Comparison of ENCODE assay signal across 11 cellular contexts in the genomic region with DNA sequence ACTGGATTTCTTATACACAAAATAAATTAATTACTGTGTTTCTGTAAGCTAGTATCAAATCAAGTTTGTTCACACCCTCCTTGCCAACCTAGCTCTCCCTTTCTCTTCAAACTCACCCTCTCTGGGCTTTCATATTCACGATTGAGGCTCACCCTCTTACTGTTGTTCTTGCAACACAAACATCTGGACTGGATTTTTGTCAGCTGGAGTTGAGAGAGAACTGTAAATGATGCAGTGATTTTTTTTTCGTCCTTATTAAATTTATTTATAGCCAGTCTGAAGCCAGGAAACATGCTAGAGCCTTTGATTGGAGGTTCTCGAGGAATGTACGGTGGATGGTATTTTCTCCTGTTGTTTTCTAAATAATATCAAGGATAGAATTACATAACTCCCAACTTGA.
DNase-seq lines count a peak whose midpoint lies in the region; ATAC-seq and TF ChIP-seq lines count a peak whose summit lies in the region.
"Had no signal": no experiment of that assay in that cellular context is flagged by ENCODE, and none has a peak within 500 bp of the region (broad histone marks: within the 10 kb centered on the region; RNA-seq: fewer than 3 reads in every experiment).

No MANE protein-coding gene starts in this region.

- peaks cover 5% of the 10 kb centered on the region for H3K4me1 Mint-ChIP-seq in activated CD4-positive, alpha-beta memory T cell treated with anti-CD3 and anti-CD28 coated beads, Interleukin-2, amount 10 ng/mL, durations not matched to agents 7 days and 5 days

- peak; percentile 45 for DNase-seq in AG20443 (ENCODE audit: low spot score)
- no peak for DNase-seq in PC-9
- no peak for DNase-seq in Right ventricle myocardium superior
- no peak for DNase-seq in NCI-H2227 treated with DMSO at 0.1 percent for 48 hours (lab: John Stamatoyannopoulos, UW)
- no peak for DNase-seq in activated CD4-positive, alpha-beta memory T cell treated with anti-CD3 and anti-CD28 coated beads, Interleukin-2, amount 10 ng/mL, durations not matched to agents 7 days and 5 days
- no peak for DNase-seq in NCI-H524 treated with DMSO at 0.1 percent for 48 hours (lab: John Stamatoyannopoulos, UW)
- no peak for DNase-seq in T-helper 9 cell
- DNase-seq: activated CD4-positive, alpha-beta T cell treated with anti-CD3 and anti-CD28 coated beads, Interleukin-2, amount 10 ng/mL, durations not matched to agents 24 days and 14 days; naive thymus-derived CD8-positive, alpha-beta T cell had no signal

- H4K20me1 ChIP-seq in PC-9 (ENCODE audit: insufficient read depth) = no peaks in the 10 kb centered on the region

- no peak overlapping the region for H3K27ac Mint-ChIP-seq in activated CD4-positive, alpha-beta memory T cell treated with anti-CD3 and anti-CD28 coated beads, Interleukin-2, amount 10 ng/mL, durations not matched to agents 7 days and 5 days
- H3K27ac Mint-ChIP-seq: activated CD4-positive, alpha-beta T cell treated with anti-CD3 and anti-CD28 coated beads, Interleukin-2, amount 10 ng/mL, durations not matched to agents 24 days and 14 days; activated naive CD8-positive, alpha-beta T cell had no signal

- H3K27me3 ChIP-seq in PC-9 (ENCODE audit: insufficient read depth, low read depth) (no peaks in the 10 kb centered on the region), rectal smooth muscle tissue (ENCODE audit: control insufficient read depth, insufficient read depth, low read length) (no peaks in the 10 kb centered on the region)

- CTCF ChIA-PET in PC-9 (lab: Charles Lee) = no interaction called here
- CTCF ChIA-PET in activated CD4-positive, alpha-beta memory T cell treated with anti-CD3 and anti-CD28 coated beads, Interleukin-2, amount 10 ng/mL, durations not matched to agents 7 days and 5 days (lab: Charles Lee) = no interaction called here

- H3K36me3 ChIP-seq in PC-9 (ENCODE audit: low read depth) = no peaks in the 10 kb centered on the region
- no peaks in the 10 kb centered on the region for H3K36me3 ChIP-seq in rectal smooth muscle tissue (ENCODE audit: control insufficient read depth, insufficient read depth, low read length)

- H2AFZ ChIP-seq in PC-9 = 0 out of 2 replicates have a peak overlapping the region, but pooled peaks have one; percentile 46

- no TSS peak for BruUV-seq in PC-9 (replicated peaks; lab: Mats Ljungman, UMichigan)

- peak; percentile 75 for ATAC-seq in Right ventricle myocardium superior (ENCODE audit: poor library complexity)
- ATAC-seq: naive thymus-derived CD8-positive, alpha-beta T cell had no signal

- peaks cover 3% of the 10 kb centered on the region for H3K9me3 Mint-ChIP-seq in activated CD4-positive, alpha-beta memory T cell treated with anti-CD3 and anti-CD28 coated beads, Interleukin-2, amount 10 ng/mL, durations not matched to agents 7 days and 5 days
- H3K9me3 Mint-ChIP-seq: activated CD4-positive, alpha-beta T cell treated with anti-CD3 and anti-CD28 coated beads, Interleukin-2, amount 10 ng/mL, durations not matched to agents 24 days and 14 days had no signal

- peaks cover 66% of the 10 kb centered on the region for H3K4me1 ChIP-seq in PC-9 (replicated peaks; ENCODE audit: insufficient read depth)
- peaks cover 33% of the 10 kb centered on the region for H3K4me1 ChIP-seq in rectal smooth muscle tissue (ENCODE audit: control insufficient read depth, insufficient read depth, low read length)

- H3K9ac ChIP-seq in rectal smooth muscle tissue (ENCODE audit: low read length) = no peak overlapping the region

- H3K9me3 ChIP-seq in PC-9 (ENCODE audit: insufficient read depth, low read depth) = no peaks in the 10 kb centered on the region

- peak overlapping the region; percentile 70 for H3K4me2 ChIP-seq in PC-9

- H3K4me3 ChIP-seq in PC-9 (peak overlapping the region; percentile 22; the same call in 1 of the 2 replicates), rectal smooth muscle tissue (ENCODE audit: low read length) (no peak overlapping the region)

- H3K9me2 ChIP-seq in PC-9 (ENCODE audit: insufficient read depth) = no peaks in the 10 kb centered on the region

- TF ChIP-seq CTCF in PC-9 (conservative IDR thresholded peaks at IDR 0.05) = no peak

- peaks cover 5% of the 10 kb centered on the region for H3K36me3 Mint-ChIP-seq in activated CD4-positive, alpha-beta memory T cell treated with anti-CD3 and anti-CD28 coated beads, Interleukin-2, amount 10 ng/mL, durations not matched to agents 7 days and 5 days (ENCODE audit: low read depth)

- H3K4me3 Mint-ChIP-seq in activated CD4-positive, alpha-beta memory T cell treated with anti-CD3 and anti-CD28 coated beads, Interleukin-2, amount 10 ng/mL, durations not matched to agents 7 days and 5 days = no peak overlapping the region
- H3K4me3 Mint-ChIP-seq: activated CD4-positive, alpha-beta T cell treated with anti-CD3 and anti-CD28 coated beads, Interleukin-2, amount 10 ng/mL, durations not matched to agents 24 days and 14 days; activated naive CD8-positive, alpha-beta T cell; naive thymus-derived CD8-positive, alpha-beta T cell had no signal

- POLR2A ChIA-PET in PC-9 (lab: Charles Lee; ENCODE audit: unreplicated experiment) = interaction anchor here (0.5 to 0.7 kb wide), 6 partner anchors 10 to 509 kb away, joined by 3 to 13 read pairs (median 4); no protein-coding TSS in a partner anchor
- POLR2A ChIA-PET in activated CD4-positive, alpha-beta memory T cell treated with anti-CD3 and anti-CD28 coated beads, Interleukin-2, amount 10 ng/mL, durations not matched to agents 7 days and 5 days (lab: Charles Lee) = no interaction called here

- no peaks in the 10 kb centered on the region for H3K79me2 ChIP-seq in PC-9 (ENCODE audit: low read depth)

- no peaks in the 10 kb centered on the region for H3K27me3 Mint-ChIP-seq in activated CD4-positive, alpha-beta memory T cell treated with anti-CD3 and anti-CD28 coated beads, Interleukin-2, amount 10 ng/mL, durations not matched to agents 7 days and 5 days
- H3K27me3 Mint-ChIP-seq: activated CD4-positive, alpha-beta T cell treated with anti-CD3 and anti-CD28 coated beads, Interleukin-2, amount 10 ng/mL, durations not matched to agents 24 days and 14 days; activated naive CD8-positive, alpha-beta T cell; naive thymus-derived CD8-positive, alpha-beta T cell had no signal

- peaks cover 52% of the 10 kb centered on the region for H3F3A ChIP-seq in PC-9 (ENCODE audit: insufficient read depth, low read depth)

- H3K27ac ChIP-seq in PC-9 (peak overlapping the region; percentile 95), rectal smooth muscle tissue (ENCODE audit: low read depth, low read length) (peak overlapping the region; percentile 84)

- intact Hi-C loops in PC-9 (cut with micrococcal nuclease; ENCODE audit: unreplicated experiment) (loop anchor here (1.0 to 5.0 kb wide), 3 partner anchors 55 to 269 kb away; no protein-coding TSS in a partner anchor), Right ventricle myocardium superior (cut with DNase I) (no loop called here)
